Comparison of ENCODE assay signal across 10 cellular contexts in the genomic region with DNA sequence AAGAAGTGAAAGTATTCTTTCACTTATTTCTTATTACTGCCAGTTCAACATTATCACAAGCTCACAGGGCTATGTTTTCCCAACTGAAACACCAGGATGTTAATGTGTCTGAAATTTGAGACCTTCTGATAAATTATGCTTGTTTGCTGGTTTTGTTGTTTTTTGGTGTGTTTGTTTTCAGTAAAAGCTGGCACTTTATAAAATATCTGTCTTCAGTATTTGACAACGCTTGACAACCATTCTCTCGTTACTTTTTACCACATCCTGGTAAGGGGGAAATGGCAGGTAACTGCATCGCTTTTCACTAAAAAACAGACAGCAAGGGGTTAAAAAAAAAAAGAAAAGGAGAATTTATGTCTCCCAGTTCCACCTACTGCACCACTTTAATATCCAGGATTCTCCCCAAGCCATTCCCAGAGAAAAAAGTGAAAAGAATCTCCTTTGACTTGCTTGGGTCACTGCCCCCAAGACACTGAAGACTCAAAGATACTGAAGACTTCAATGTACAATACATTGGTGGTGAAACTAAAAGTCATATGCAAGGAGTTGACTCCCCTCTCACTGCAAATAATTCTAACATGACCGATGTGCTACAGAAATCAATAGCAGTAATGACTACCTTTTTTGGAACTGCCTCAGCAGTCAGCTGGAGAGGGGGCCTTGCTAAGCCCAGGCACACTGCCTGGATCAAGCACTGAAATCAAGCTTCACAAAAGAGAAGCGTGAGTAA.
DNase-seq lines count a peak whose midpoint lies in the region; ATAC-seq and TF ChIP-seq lines count a peak whose summit lies in the region.
"Had no signal": no experiment of that assay in that cellular context is flagged by ENCODE, and none has a peak within 500 bp of the region (broad histone marks: within the 10 kb centered on the region; RNA-seq: fewer than 3 reads in every experiment).

No MANE protein-coding gene starts in this region.

- H3K36me3 Mint-ChIP-seq in activated T-helper 17 cell treated with anti-CD3 and anti-CD28 coated beads, Interleukin-2, amount 50 U/mL, for 72 hours (ENCODE audit: low read depth): peaks cover 55% of the 10 kb centered on the region

- H3K27ac ChIP-seq in upper lobe of right lung: peak overlapping the region; percentile 19
- H3K27ac ChIP-seq: C4-2B had no signal

- peak; percentile 35 for ATAC-seq in HG03045 (IDR thresholded peaks at IDR 0.05; ENCODE audit: unreplicated experiment)
- ATAC-seq in activated T-helper 17 cell treated with anti-CD3 and anti-CD28 coated beads, Interleukin-2, amount 50 U/mL, for 72 hours (replicated peaks): peak; percentile 44
- ATAC-seq in upper lobe of right lung: no peak

- H3K36me3 ChIP-seq in upper lobe of right lung: no peaks in the 10 kb centered on the region

- peak overlapping the region; percentile 81 for H3K27ac Mint-ChIP-seq in activated T-helper 17 cell treated with anti-CD3 and anti-CD28 coated beads, Interleukin-2, amount 50 U/mL, for 72 hours

- H3K4me1 Mint-ChIP-seq in activated T-helper 17 cell treated with anti-CD3 and anti-CD28 coated beads, Interleukin-2, amount 50 U/mL, for 72 hours: peaks cover 78% of the 10 kb centered on the region

- H3K4me3 ChIP-seq in upper lobe of right lung: no peak overlapping the region

- H3K27me3 Mint-ChIP-seq in activated T-helper 17 cell treated with anti-CD3 and anti-CD28 coated beads, Interleukin-2, amount 50 U/mL, for 72 hours: no peaks in the 10 kb centered on the region

- H3K9me3 ChIP-seq in upper lobe of right lung: no peaks in the 10 kb centered on the region

- peaks cover 8% of the 10 kb centered on the region for H3K4me1 ChIP-seq in upper lobe of right lung

- DNase-seq in stimulated activated CD4-positive, alpha-beta T cell treated with anti-CD3 and anti-CD28 coated beads, Interleukin-4, amount 100 ng/mL, for 24 hours: peak; percentile 42
- no peak for DNase-seq in stimulated activated CD4-positive, alpha-beta T cell treated with anti-CD3 and anti-CD28 coated beads, Interleukin-4, amount 100 ng/mL, for 1 hour
- DNase-seq in upper lobe of right lung: no peak
- no peak for DNase-seq in NCI-H1694 (lab: John Stamatoyannopoulos, UW)
- no peak for DNase-seq in pons (ENCODE audit: low spot score)
- no peak for DNase-seq in COLO668 (lab: John Stamatoyannopoulos, UW; ENCODE audit: unreplicated experiment)
- DNase-seq: NCI-H748 treated with DMSO at 0.1 percent for 48 hours had no signal

- no peak for TF ChIP-seq CTCF in upper lobe of right lung (IDR thresholded peaks at IDR 0.05)

- intact Hi-C loops in upper lobe of right lung (cut with DNase I): no loop called here

- H3K9me3 Mint-ChIP-seq in activated T-helper 17 cell treated with anti-CD3 and anti-CD28 coated beads, Interleukin-2, amount 50 U/mL, for 72 hours: no peaks in the 10 kb centered on the region

- no peaks in the 10 kb centered on the region for H3K27me3 ChIP-seq in upper lobe of right lung

- peak overlapping the region; percentile 97 for H3K4me3 Mint-ChIP-seq in activated T-helper 17 cell treated with anti-CD3 and anti-CD28 coated beads, Interleukin-2, amount 50 U/mL, for 72 hours
